ENCODE assay signal across 9 cellular contexts in genomic region chr16:70331588-70332358, GRCh38. TPM values are rescaled to one million over a fixed set of nuclear protein-coding genes. Genes with fewer than 3 reads are reported as not detected.
A peak's percentile ranks its signal among the peaks of the same experiment; 100 is the strongest.
DNase-seq lines count a peak whose midpoint lies in the region; ATAC-seq, FAIRE-seq and TF ChIP-seq lines count a peak whose summit lies in the region.
"Had no signal": no experiment of that assay in that cellular context is flagged by ENCODE, and none has a peak within 500 bp of the region (broad histone marks: within the 10 kb centered on the region; RNA-seq: fewer than 3 reads in every experiment).

No MANE protein-coding gene starts in this region.

- POLR2A ChIA-PET in A549 (lab: Yijun Ruan, JAX), result no interaction called here

- H3K79me2 ChIP-seq in keratinocyte (ENCODE audit: control insufficient read depth, insufficient read depth, low read length), result no peaks in the 10 kb centered on the region

- TF ChIP-seq CTCF in A549 (IDR thresholded peaks at IDR 0.05) (peak; percentile 50), GM12875 (IDR thresholded peaks at IDR 0.05; ENCODE audit: borderline replicate concordance, insufficient read depth, low read depth, low read length) (peak; percentile 42; the same call in 1 of the 2 replicates), keratinocyte (optimal IDR thresholded peaks at IDR 0.05 in 1 of 3, IDR thresholded peaks at IDR 0.05 in 1 of 3, conservative IDR thresholded peaks at IDR 0.05 in 1 of 3; ENCODE audit: extremely low read depth in 1 of 3, insufficient read depth in 2 of 3, low read length in 3 of 3) (peak; percentile 36 to 63 (median 62))

- no peaks in the 10 kb centered on the region for H3K4me1 Mint-ChIP-seq in activated naive CD4-positive, alpha-beta T cell treated with anti-CD3 and anti-CD28 coated beads for 36 hours (ENCODE audit: low read depth)

- no peak for TF ChIP-seq EP300 in A549 (IDR thresholded peaks at IDR 0.05)

- no peaks in the 10 kb centered on the region for H4K20me1 ChIP-seq in keratinocyte (ENCODE audit: control insufficient read depth, extremely low read depth, insufficient read depth, low read length)

- no peak overlapping the region for H3K4me3 Mint-ChIP-seq in activated naive CD4-positive, alpha-beta T cell treated with anti-CD3 and anti-CD28 coated beads for 36 hours

- TF ChIP-seq POLR2A in A549 (IDR thresholded peaks at IDR 0.05; ENCODE audit: low read length), result no peak

- no peak overlapping the region for H3K9ac ChIP-seq in keratinocyte (ENCODE audit: control insufficient read depth, extremely low read depth, insufficient read depth, low read length)

- 66% methylated on average over 9 of the region's 9 CpGs for WGBS in A549 (ENCODE audit: missing lambda C conversion rate)

- H3K27ac ChIP-seq in A549, result peak overlapping the region in 1 of 2 experiments; percentile 55; a peak in 3 of 6 replicates
- H3K27ac ChIP-seq in keratinocyte (ENCODE audit: control insufficient read depth, insufficient read depth, low read length), result no peak overlapping the region
- H3K27ac ChIP-seq: SK-N-MC had no signal

- no peak overlapping the region for H3K4me3 ChIP-seq in A549
- H3K4me3 ChIP-seq in GM12875 (ENCODE audit: low read depth, low read length), result no peak overlapping the region
- no peak overlapping the region for H3K4me3 ChIP-seq in keratinocyte (ENCODE audit: control insufficient read depth in 2 of 3, extremely low read depth in 1 of 3, insufficient read depth in 2 of 3, low read depth in 1 of 3, low read length in 3 of 3)
- H3K4me3 ChIP-seq: SK-N-MC had no signal

- dilution Hi-C loops in keratinocyte (cut with MboI; ENCODE audit: extremely low pct_ligation_motif_present, low sequenced_read_pairs), result no loop called here

- H3K36me3 Mint-ChIP-seq in activated naive CD4-positive, alpha-beta T cell treated with anti-CD3 and anti-CD28 coated beads for 36 hours (ENCODE audit: low read depth), result peaks cover 7% of the 10 kb centered on the region

- H3K9me1 ChIP-seq in keratinocyte (ENCODE audit: control insufficient read depth, extremely low read depth, insufficient read depth, low read length), result no peaks in the 10 kb centered on the region

- peak; percentile 91 for ATAC-seq in A549
- ATAC-seq in HG02642 (IDR thresholded peaks at IDR 0.05; ENCODE audit: poor library complexity, unreplicated experiment), result no peak
- ATAC-seq in HG02623 (IDR thresholded peaks at IDR 0.05; ENCODE audit: unreplicated experiment), result no peak
- no peak for ATAC-seq in HG02938 (IDR thresholded peaks at IDR 0.05; ENCODE audit: unreplicated experiment)
- ATAC-seq in HG03442 (IDR thresholded peaks at IDR 0.05; ENCODE audit: unreplicated experiment), result no peak

- no peaks in the 10 kb centered on the region for H3K27me3 ChIP-seq in keratinocyte (ENCODE audit: control insufficient read depth, extremely low read depth, insufficient read depth, low read length)

- H3K4me1 ChIP-seq in A549 (peaks cover 4% of the 10 kb centered on the region; the same call in 1 of the 3 replicates), keratinocyte (ENCODE audit: control insufficient read depth, extremely low read depth, insufficient read depth, low read length) (no peaks in the 10 kb centered on the region)

- H3K36me3 ChIP-seq in keratinocyte (ENCODE audit: control insufficient read depth in 2 of 2, extremely low read depth in 1 of 2, insufficient read depth in 2 of 2, low read length in 2 of 2), result peaks cover 11 to 12% of the 10 kb centered on the region in 2 experiments

- H2AFZ ChIP-seq in keratinocyte (ENCODE audit: control insufficient read depth, low read length), result no peak overlapping the region

- H3K27me3 Mint-ChIP-seq in activated naive CD4-positive, alpha-beta T cell treated with anti-CD3 and anti-CD28 coated beads for 36 hours (ENCODE audit: low read depth), result no peaks in the 10 kb centered on the region

- H3K9me3 ChIP-seq in A549 (no peaks in the 10 kb centered on the region), keratinocyte (ENCODE audit: control insufficient read depth, low read depth, low read length) (no peaks in the 10 kb centered on the region)

- TF ChIP-seq RAD21 in A549 (conservative IDR thresholded peaks at IDR 0.05 in 1 of 2, IDR thresholded peaks at IDR 0.05 in 1 of 2), result peak; percentile 29 to 34; a peak in 2 of 5 replicates

- H3K4me2 ChIP-seq in A549, result no peak overlapping the region
- no peak overlapping the region for H3K4me2 ChIP-seq in keratinocyte (ENCODE audit: control insufficient read depth, extremely low read depth, insufficient read depth, low read depth, low read length)

- FAIRE-seq in A549 (lab: Jason Lieb, UNC), result no peak
- no peak for FAIRE-seq in keratinocyte (lab: Jason Lieb, UNC)

- intact Hi-C loops in activated naive CD4-positive, alpha-beta T cell treated with anti-CD3 and anti-CD28 coated beads for 36 hours (cut with micrococcal nuclease), result loop anchor here (5.0 kb wide), 1 partner anchor 321 kb away; no protein-coding TSS in a partner anchor

- H3K9me3 Mint-ChIP-seq in activated naive CD4-positive, alpha-beta T cell treated with anti-CD3 and anti-CD28 coated beads for 36 hours, result no peaks in the 10 kb centered on the region

- no peak for DNase-seq in A549 (ENCODE audit: low read depth in 1 of 2, low spot score in 1 of 2)
- peak; percentile 26 for DNase-seq in activated naive CD4-positive, alpha-beta T cell treated with anti-CD3 and anti-CD28 coated beads for 36 hours
- DNase-seq in keratinocyte (ENCODE audit: low read depth, low spot score), result no peak

- H3K27ac Mint-ChIP-seq in activated naive CD4-positive, alpha-beta T cell treated with anti-CD3 and anti-CD28 coated beads for 36 hours, result peak overlapping the region; percentile 50

- CTCF ChIA-PET in A549 (lab: Yijun Ruan, JAX), result interaction anchor here (0.8 to 2.2 kb wide), 5 partner anchors 10 to 321 kb away, joined by 3 to 10 read pairs (median 4); partner anchors contain the start of gene DDX19A
- CTCF ChIA-PET in activated naive CD4-positive, alpha-beta T cell treated with anti-CD3 and anti-CD28 coated beads for 36 hours (lab: Charles Lee), result interaction anchor here (0.6 to 2.8 kb wide), 7 partner anchors 10 to 439 kb away, joined by 3 to 15 read pairs (median 3); no protein-coding TSS in a partner anchor

TF ChIP-seq in A549, 52 proteins besides CTCF, POLR2A, EP300 and RAD21 (continues in another document):
- TF ChIP-seq CHD2 (IDR thresholded peaks at IDR 0.05; ENCODE audit: low read length, partially characterized antibody) (no peak), CBX2 (IDR thresholded peaks at IDR 0.05; ENCODE audit: borderline replicate concordance, low read depth) (no peak), CBX8 (IDR thresholded peaks at IDR 0.05) (no peak), EHF (CRISPR knock-in tag; IDR thresholded peaks at IDR 0.05) (no peak), MAFK (IDR thresholded peaks at IDR 0.05; ENCODE audit: partially characterized antibody) (no peak)

RNA-seq across cellular contexts. Expression of gene DDX19A, which starts 14.9 kb away (rescaled TPM):
- polyA plus RNA-seq in A549 (2011; rRNA removed), result 40.4 and 41.9 TPM in 2 replicates
- polyA plus RNA-seq in A549 (2012; cell fraction: cytosol; rRNA removed), result 40.2 and 43.7 TPM in 2 replicates
- polyA plus RNA-seq in A549 (2012; cell fraction: nucleus; rRNA removed), result 29.4 and 38.6 TPM in 2 replicates
- polyA plus RNA-seq in A549 (2017; fragmentation: RNase III; extraction: RNeasy Plus Mini Kit Qiagen cat#74134 plus additional on column Dnase treatment), result 41.3 to 46.2 TPM (median 43.8 TPM) in 3 replicates
- 45.3 and 54.3 TPM in 2 replicates for polyA minus RNA-seq in A549 (2011; rRNA and poly(A)+ RNA removed)
- 10 to 100 TPM; 43.4 to 46.0 TPM for total RNA-seq in activated naive CD4-positive, alpha-beta T cell treated with anti-CD3 and anti-CD28 coated beads for 36 hours
- polyA plus RNA-seq in keratinocyte, result 37.6 to 49.4 TPM (median 39.6 TPM) in 3 replicates
- polyA plus RNA-seq in keratinocyte (2011; ENCODE audit: low read depth), result 44.7 TPM
- polyA plus RNA-seq in keratinocyte (2011; cell fraction: cytosol; rRNA removed), result 36.4 and 39.5 TPM in 2 replicates
- 51.1 and 59.2 TPM in 2 replicates for polyA plus RNA-seq in keratinocyte (2011; cell fraction: nucleus; rRNA removed)
- 21.3 and 31.2 TPM in 2 replicates for polyA plus RNA-seq in keratinocyte (2012; ENCODE audit: low replicate concordance)
- polyA minus RNA-seq in keratinocyte, result 32.2 to 39.9 TPM (median 34.6 TPM) in 3 replicates
- polyA minus RNA-seq in keratinocyte (2011; cell fraction: cytosol; rRNA and poly(A)+ RNA removed), result 25.9 TPM
- 22.7 and 28.5 TPM in 2 replicates for polyA minus RNA-seq in keratinocyte (2011; cell fraction: nucleus; rRNA and poly(A)+ RNA removed)

RNA-seq across cellular contexts. Expression of gene DDX19B, which starts 32.8 kb away (rescaled TPM):
- 50.6 and 59.4 TPM in 2 replicates for polyA plus RNA-seq in A549 (2011; rRNA removed)
- polyA plus RNA-seq in A549 (2012; cell fraction: cytosol; rRNA removed), result 33.9 and 35.1 TPM in 2 replicates
- 31.7 and 32.3 TPM in 2 replicates for polyA plus RNA-seq in A549 (2012; cell fraction: nucleus; rRNA removed)
- 26.9 to 27.2 TPM (median 27.0 TPM) in 3 replicates for polyA plus RNA-seq in A549 (2017; fragmentation: RNase III; extraction: RNeasy Plus Mini Kit Qiagen cat#74134 plus additional on column Dnase treatment)
- 20.0 and 22.3 TPM in 2 replicates for polyA minus RNA-seq in A549 (2011; rRNA and poly(A)+ RNA removed)
- total RNA-seq in activated naive CD4-positive, alpha-beta T cell treated with anti-CD3 and anti-CD28 coated beads for 36 hours, result 10 to 100 TPM; 28.7 to 31.3 TPM
- 17.5 to 38.9 TPM (median 24.6 TPM) in 3 replicates for polyA plus RNA-seq in keratinocyte
- polyA plus RNA-seq in keratinocyte (2011; ENCODE audit: low read depth), result 47.4 TPM
- polyA plus RNA-seq in keratinocyte (2011; cell fraction: cytosol; rRNA removed), result 27.8 and 29.6 TPM in 2 replicates
- 27.3 and 34.1 TPM in 2 replicates for polyA plus RNA-seq in keratinocyte (2011; cell fraction: nucleus; rRNA removed)
- 21.3 and 26.1 TPM in 2 replicates for polyA plus RNA-seq in keratinocyte (2012; ENCODE audit: low replicate concordance)
- polyA minus RNA-seq in keratinocyte, result 10.0 to 16.6 TPM (median 14.2 TPM) in 3 replicates
- polyA minus RNA-seq in keratinocyte (2011; cell fraction: cytosol; rRNA and poly(A)+ RNA removed), result 6.7 TPM
- polyA minus RNA-seq in keratinocyte (2011; cell fraction: nucleus; rRNA and poly(A)+ RNA removed), result 3.0 and 6.9 TPM in 2 replicates

RNA-seq across cellular contexts. Expression of gene AARS1, which starts 42.5 kb away (rescaled TPM):
- polyA plus RNA-seq in A549 (2011; rRNA removed), result 325 and 344 TPM in 2 replicates
- 154 and 159 TPM in 2 replicates for polyA plus RNA-seq in A549 (2012; cell fraction: cytosol; rRNA removed)
- 192 and 210 TPM in 2 replicates for polyA plus RNA-seq in A549 (2012; cell fraction: nucleus; rRNA removed)
- 123 to 137 TPM (median 134 TPM) in 3 replicates for polyA plus RNA-seq in A549 (2017; fragmentation: RNase III; extraction: RNeasy Plus Mini Kit Qiagen cat#74134 plus additional on column Dnase treatment)
- polyA minus RNA-seq in A549 (2011; rRNA and poly(A)+ RNA removed), result 302 and 339 TPM in 2 replicates
- 100 to 1,000 TPM; 237 to 238 TPM for total RNA-seq in activated naive CD4-positive, alpha-beta T cell treated with anti-CD3 and anti-CD28 coated beads for 36 hours
- polyA plus RNA-seq in keratinocyte, result 78.3 to 99.2 TPM (median 83.7 TPM) in 3 replicates
- 95.7 TPM for polyA plus RNA-seq in keratinocyte (2011; ENCODE audit: low read depth)
- 59.2 and 59.4 TPM in 2 replicates for polyA plus RNA-seq in keratinocyte (2011; cell fraction: cytosol; rRNA removed)
- polyA plus RNA-seq in keratinocyte (2011; cell fraction: nucleus; rRNA removed), result 123 and 127 TPM in 2 replicates
- 82.4 and 139 TPM in 2 replicates for polyA plus RNA-seq in keratinocyte (2012; ENCODE audit: low replicate concordance)
- 107 to 118 TPM (median 118 TPM) in 3 replicates for polyA minus RNA-seq in keratinocyte
- 68.1 TPM for polyA minus RNA-seq in keratinocyte (2011; cell fraction: cytosol; rRNA and poly(A)+ RNA removed)
- polyA minus RNA-seq in keratinocyte (2011; cell fraction: nucleus; rRNA and poly(A)+ RNA removed), result 83.9 and 123 TPM in 2 replicates

Comparison
In these comparisons a context has a peak if more than half of its experiments do, and no peak if none do; other contexts are left out.
1. ATAC-seq: peak in A549 (2 of 2); none in HG02642 (single experiment), HG02623 (single experiment), HG02938 (single experiment) and HG03442 (single experiment).
2. Peak in every context shown above with its lines, with median percentiles within 50 percentile points of each other: CTCF ChIP-seq.